8 cellular contexts compared by ENCODE assay signal in genomic region chr11:28110839-28111235, GRCh38. TPM values are rescaled to one million over a fixed set of nuclear protein-coding genes. Genes with fewer than 3 reads are reported as not detected.
DNase-seq lines count a peak whose midpoint lies in the region; ATAC-seq and TF ChIP-seq lines count a peak whose summit lies in the region.

No MANE protein-coding gene starts in this region.

- intact Hi-C loops in sciatic nerve (cut with DNase I) = no loop called here

- H3K27ac ChIP-seq in SK-N-MC = peak overlapping the region; percentile 67

- H3K36me3 ChIP-seq in SK-N-MC (ENCODE audit: insufficient read depth, low read length) = peaks cover 13% of the 10 kb centered on the region

- no peaks in the 10 kb centered on the region for H3K9me3 ChIP-seq in SK-N-MC (ENCODE audit: low read depth, low read length)

- H3K4me3 ChIP-seq in GM12864 (ENCODE audit: low read depth, low read length) (peak overlapping the region; percentile 77), SK-N-MC (peak overlapping the region; percentile 99), retinal pigment epithelial cell (ENCODE audit: low read length) (peak overlapping the region; percentile 78)

- DNase-seq in GM12864 (ENCODE audit: low read depth) (no peak), SK-N-MC (ENCODE audit: low read depth, low spot score) (no peak), fibroblast of peridontal ligament (ENCODE audit: extremely low read depth) (peak; percentile 62), retinal pigment epithelial cell (ENCODE audit: low read depth) (no peak), germinal center (ENCODE audit: low spot score) (no peak), SHP77 treated with DMSO at 0.1 percent for 48 hours (lab: John Stamatoyannopoulos, UW) (no peak), sciatic nerve (ENCODE audit: low spot score) (no peak)

- TF ChIP-seq CTCF in GM12864 (IDR thresholded peaks at IDR 0.05; ENCODE audit: low read depth, low read length, missing control alignments) (no peak), retinal pigment epithelial cell (conservative IDR thresholded peaks at IDR 0.05; ENCODE audit: low read depth, low read length) (no peak)

- peak overlapping the region; percentile 97 for H3K9ac ChIP-seq in SK-N-MC (ENCODE audit: insufficient read length)

- ATAC-seq in HG03196 (IDR thresholded peaks at IDR 0.05; ENCODE audit: unreplicated experiment) (no peak), sciatic nerve (no peak)

RNA-seq across cellular contexts. Expression of gene METTL15, which starts 2.6 kb away (rescaled TPM):
- 21.0 TPM for total RNA-seq in sciatic nerve

RNA-seq across cellular contexts. Expression of gene KIF18A, which starts 2.9 kb away (rescaled TPM):
- 0.89 TPM for total RNA-seq in sciatic nerve
